ENCODE assay signal across 30 cellular contexts in the genomic region with DNA sequence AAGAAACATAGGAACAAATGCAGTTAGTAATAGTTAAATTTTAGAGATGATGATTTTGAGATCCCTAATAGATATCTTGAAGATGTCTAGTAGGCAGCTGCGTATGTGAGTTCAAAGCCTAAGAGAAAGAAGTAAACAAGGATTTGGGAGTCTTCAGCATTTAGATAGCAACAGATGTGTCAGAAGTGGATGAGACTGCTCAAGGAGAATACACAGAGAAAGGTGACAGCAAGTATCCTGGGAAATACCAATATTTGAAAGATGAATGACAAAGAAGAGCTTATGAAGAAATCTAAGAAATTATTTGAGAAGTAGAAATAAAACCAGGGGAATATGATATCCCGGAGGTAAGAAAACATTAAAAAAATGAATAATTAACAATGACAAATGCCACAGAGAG.
"Had no signal": no experiment of that assay in that cellular context is flagged by ENCODE, and none has a peak within 500 bp of the region (broad histone marks: within the 10 kb centered on the region; RNA-seq: fewer than 3 reads in every experiment).

No MANE protein-coding gene starts in this region.

- FAIRE-seq: colon, frontal cortex, small intestine had no signal

- H3K4me3 ChIP-seq: ovary, upper lobe of right lung had no signal

- H3K27me3 Mint-ChIP-seq: activated CD4-positive, alpha-beta memory T cell treated with anti-CD3 and anti-CD28 coated beads for 36 hours; activated CD4-positive, alpha-beta T cell treated with anti-CD3 and anti-CD28 coated beads, Interleukin-2, amount 10 ng/mL, durations not matched to agents 24 days and 14 days; naive B cell; progenitor cell of endocrine pancreas; stimulated activated memory B cell treated with anti-CD40 and anti-IgM and Interleukin-4, amounts not matched to agents 10 μg/mL and 1 μg/mL and 100 μg/mL, for 72 hours; stimulated activated naive CD8-positive, alpha-beta T cell treated with anti-CD3 and anti-CD28 coated beads, Interleukin-15, amount 100 ng/mL, for 72 hours; T-helper 17 cell had no signal

- H3K4me3 Mint-ChIP-seq: activated CD4-positive, alpha-beta memory T cell treated with anti-CD3 and anti-CD28 coated beads for 36 hours; activated CD4-positive, alpha-beta T cell treated with anti-CD3 and anti-CD28 coated beads, Interleukin-2, amount 10 ng/mL, durations not matched to agents 24 days and 14 days; activated T-helper 1 cell treated with anti-CD3 and anti-CD28 coated beads, Interleukin-12 subunit alpha, Interleukin-12 subunit beta, Interleukin-2, Interleukin-4 antibody, amounts not matched to agents 30 ng/mL and 10 ng/mL and 1 ng/mL, durations not matched to agents 14 hours and 24 hours and 36 hours; naive B cell; nephron progenitor cell; stimulated activated memory B cell treated with anti-CD40 and anti-IgM and Interleukin-4, amounts not matched to agents 10 μg/mL and 1 μg/mL and 100 μg/mL, for 72 hours; stimulated activated naive CD8-positive, alpha-beta T cell treated with anti-CD3 and anti-CD28 coated beads, Interleukin-15, amount 100 ng/mL, for 72 hours; T-helper 17 cell had no signal

- ATAC-seq: left ventricle myocardium superior; sciatic nerve; stimulated activated memory B cell treated with anti-CD40 and anti-IgM and Interleukin-4, amounts not matched to agents 10 μg/mL and 1 μg/mL and 100 μg/mL, for 72 hours; stimulated activated naive CD8-positive, alpha-beta T cell treated with anti-CD3 and anti-CD28 coated beads, Interleukin-15, amount 100 ng/mL, for 72 hours; T-helper 17 cell; upper lobe of right lung had no signal

- H3K27ac ChIP-seq: neutrophil, ovary, upper lobe of right lung had no signal

- H3K4me1 ChIP-seq: upper lobe of right lung had no signal

- H3K27me3 ChIP-seq: neutrophil, upper lobe of right lung had no signal

- DNase-seq: activated CD4-positive, alpha-beta memory T cell treated with anti-CD3 and anti-CD28 coated beads for 36 hours; activated CD4-positive, alpha-beta T cell treated with anti-CD3 and anti-CD28 coated beads, Interleukin-2, amount 10 ng/mL, durations not matched to agents 24 days and 14 days; activated CD4-positive, CD25-positive, alpha-beta regulatory T cell treated with anti-CD3 and anti-CD28 coated beads, Interleukin-2, amount 50 U/mL, for 72 hours; activated CD8-positive, alpha-beta memory T cell treated with anti-CD3 and anti-CD28 coated beads, Interleukin-2, amount 50 U/mL, for 4 hours; activated effector memory CD4-positive, alpha-beta T cell treated with anti-CD3 and anti-CD28 coated beads, Interleukin-2, amount 50 U/mL, for 16 hours; activated naive CD4-positive, alpha-beta T cell treated with anti-CD3 and anti-CD28 coated beads, Interleukin-2, amount 50 U/mL, for 16 hours; activated T-cell treated with anti-CD3 and anti-CD28 coated beads, Interleukin-2, amount 50 U/mL, for 1 hour; amygdala; caudate nucleus; effector memory CD4-positive, alpha-beta T cell; islet precursor cell; left ventricle myocardium superior; naive B cell; nephron progenitor cell; ovary; retina; small intestine; stimulated activated CD4-positive, alpha-beta T cell treated with anti-CD3 and anti-CD28 coated beads, Interleukin-4, amount 100 ng/mL, for 4 hours; stimulated activated CD8-positive, alpha-beta memory T cell treated with anti-CD3 and anti-CD28 coated beads, Interleukin-4, amount 100 ng/mL, for 48 hours; stimulated activated naive CD8-positive, alpha-beta T cell treated with anti-CD3 and anti-CD28 coated beads, Interleukin-15, amount 100 ng/mL, for 72 hours; substantia nigra; T-helper 17 cell; upper lobe of right lung had no signal

- H3K9me3 ChIP-seq: neutrophil, ovary, upper lobe of right lung had no signal

- H3K9me3 Mint-ChIP-seq: activated CD4-positive, alpha-beta memory T cell treated with anti-CD3 and anti-CD28 coated beads for 36 hours; activated CD4-positive, alpha-beta T cell treated with anti-CD3 and anti-CD28 coated beads, Interleukin-2, amount 10 ng/mL, durations not matched to agents 24 days and 14 days; activated T-helper 1 cell treated with anti-CD3 and anti-CD28 coated beads, Interleukin-12 subunit alpha, Interleukin-12 subunit beta, Interleukin-2, Interleukin-4 antibody, amounts not matched to agents 30 ng/mL and 10 ng/mL and 1 ng/mL, durations not matched to agents 14 hours and 24 hours and 36 hours; naive B cell; nephron progenitor cell; stimulated activated memory B cell treated with anti-CD40 and anti-IgM and Interleukin-4, amounts not matched to agents 10 μg/mL and 1 μg/mL and 100 μg/mL, for 72 hours; stimulated activated naive CD8-positive, alpha-beta T cell treated with anti-CD3 and anti-CD28 coated beads, Interleukin-15, amount 100 ng/mL, for 72 hours had no signal

- H3K27ac Mint-ChIP-seq: activated CD4-positive, alpha-beta memory T cell treated with anti-CD3 and anti-CD28 coated beads for 36 hours; activated CD4-positive, alpha-beta T cell treated with anti-CD3 and anti-CD28 coated beads, Interleukin-2, amount 10 ng/mL, durations not matched to agents 24 days and 14 days; activated T-helper 1 cell treated with anti-CD3 and anti-CD28 coated beads, Interleukin-12 subunit alpha, Interleukin-12 subunit beta, Interleukin-2, Interleukin-4 antibody, amounts not matched to agents 30 ng/mL and 10 ng/mL and 1 ng/mL, durations not matched to agents 14 hours and 24 hours and 36 hours; progenitor cell of endocrine pancreas; stimulated activated memory B cell treated with anti-CD40 and anti-IgM and Interleukin-4, amounts not matched to agents 10 μg/mL and 1 μg/mL and 100 μg/mL, for 72 hours; T-helper 17 cell had no signal

- H3K4me1 Mint-ChIP-seq: naive B cell; nephron progenitor cell; stimulated activated memory B cell treated with anti-CD40 and anti-IgM and Interleukin-4, amounts not matched to agents 10 μg/mL and 1 μg/mL and 100 μg/mL, for 72 hours had no signal

- H3K36me3 ChIP-seq: ovary had no signal
